ENCODE assay signal across 19 cellular contexts in the genomic region with DNA sequence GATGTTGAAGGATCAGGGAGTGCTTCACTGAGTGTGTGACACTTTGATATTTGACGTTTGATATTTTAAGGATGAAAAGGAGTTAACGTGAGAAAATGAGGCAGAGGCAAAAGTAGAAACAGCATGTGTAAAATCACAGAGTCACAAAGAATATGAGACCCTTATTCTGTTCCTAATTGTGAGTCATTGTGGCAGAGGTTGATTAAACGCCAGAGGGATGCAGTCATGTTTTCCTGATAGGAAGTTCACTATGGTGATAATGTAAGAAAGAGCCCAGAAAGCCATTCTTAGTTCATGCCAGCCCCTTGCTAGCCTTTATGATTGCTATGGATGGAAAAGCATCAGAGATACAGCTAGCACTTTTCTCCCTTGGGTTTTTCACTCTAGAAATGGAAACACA. TPM values are rescaled to one million over a fixed set of nuclear protein-coding genes. Genes with fewer than 3 reads are reported as not detected.
DNase-seq lines count a peak whose midpoint lies in the region; ATAC-seq, FAIRE-seq and TF ChIP-seq lines count a peak whose summit lies in the region.
"Had no signal": no experiment of that assay in that cellular context is flagged by ENCODE, and none has a peak within 500 bp of the region (broad histone marks: within the 10 kb centered on the region; RNA-seq: fewer than 3 reads in every experiment).

No MANE protein-coding gene starts in this region.

- intact Hi-C loops in endothelial cell of umbilical vein (cut with micrococcal nuclease) = no loop called here

- H3K36me3 ChIP-seq in endothelial cell of umbilical vein (ENCODE audit: control insufficient read depth in 2 of 2, extremely low read depth in 1 of 2, insufficient read depth in 2 of 2, low read length in 2 of 2) = no peaks in the 10 kb centered on the region
- no peaks in the 10 kb centered on the region for H3K36me3 ChIP-seq in mesodermal cell (ENCODE audit: control insufficient read depth, insufficient read depth, low read length)
- H3K36me3 ChIP-seq: BLaER1 treated with 17β-estradiol and CSF1 and Interleukin-3, amounts not matched to agents 10 nM and 100 nM had no signal

- DNase-seq in A549 (ENCODE audit: low read depth in 1 of 2, low spot score in 1 of 2) (no peak), M059J (ENCODE audit: low read depth) (peak; percentile 32), endothelial cell of umbilical vein (ENCODE audit: low read depth, low spot score) (peak; percentile 59), NCI-H69 (lab: John Stamatoyannopoulos, UW) (no peak), GM10248 (ENCODE audit: extremely low spot score) (no peak)
- DNase-seq: 8988T; ACHN; Calu3; CD4-positive, CD25-positive, alpha-beta regulatory T cell; DMS79 treated with DMSO at 0.1 percent for 48 hours; GDM1; GM23248; KG1 had no signal

- TF ChIP-seq POLR2A in A549 (IDR thresholded peaks at IDR 0.05; ENCODE audit: low read length) (no peak), endothelial cell of umbilical vein (IDR thresholded peaks at IDR 0.05; ENCODE audit: low read depth, low read length) (no peak)

- H2AFZ ChIP-seq in endothelial cell of umbilical vein (ENCODE audit: low read depth, low read length) = no peak overlapping the region
- H2AFZ ChIP-seq: GM23248 had no signal

- H3K4me1 ChIP-seq in A549 (no peaks in the 10 kb centered on the region), endothelial cell of umbilical vein (ENCODE audit: control insufficient read depth, extremely low read depth, insufficient read depth, low read length) (peaks cover 4% of the 10 kb centered on the region), mesodermal cell (ENCODE audit: control insufficient read depth, insufficient read depth, low read length, poor library complexity, severe bottlenecking) (peaks cover 3% of the 10 kb centered on the region)

- no peaks in the 10 kb centered on the region for H3K9me1 ChIP-seq in endothelial cell of umbilical vein (replicated peaks; ENCODE audit: control insufficient read depth, extremely low read depth, insufficient read depth, low read length)

- no peaks in the 10 kb centered on the region for H3K79me2 ChIP-seq in endothelial cell of umbilical vein (ENCODE audit: control insufficient read depth, insufficient read depth, low read length)

- no peak for TF ChIP-seq EP300 in A549 (IDR thresholded peaks at IDR 0.05)

- POLR2A ChIA-PET in A549 (lab: Yijun Ruan, JAX) (no interaction called here), endothelial cell of umbilical vein (lab: Charles Lee) (no interaction called here), GM10248 (lab: Yijun Ruan, JAX) (no interaction called here)

- CTCF ChIA-PET in A549 (lab: Yijun Ruan, JAX) (no interaction called here), endothelial cell of umbilical vein (lab: Charles Lee) (no interaction called here), GM10248 (lab: Yijun Ruan, JAX) (no interaction called here)

- H3K4me2 ChIP-seq in A549 (no peak overlapping the region), endothelial cell of umbilical vein (ENCODE audit: insufficient read depth, low read length) (no peak overlapping the region)
- H3K4me2 ChIP-seq: BLaER1 treated with 17β-estradiol and CSF1 and Interleukin-3, amounts not matched to agents 10 nM and 100 nM had no signal

- H3K4me3 ChIP-seq in A549 (no peak overlapping the region), endothelial cell of umbilical vein (replicated peaks in 1 of 3; ENCODE audit: insufficient read depth in 1 of 3, low read depth in 1 of 3, low read length in 3 of 3) (no peak overlapping the region), mesodermal cell (ENCODE audit: extremely low read depth, insufficient read depth, low read length, poor library complexity, severe bottlenecking) (no peak overlapping the region)
- H3K4me3 ChIP-seq: BLaER1 treated with 17β-estradiol and CSF1 and Interleukin-3, amounts not matched to agents 10 nM and 100 nM; GM23248 had no signal

- H3K27ac ChIP-seq in A549 = no peak overlapping the region
- peak overlapping the region; percentile 23 for H3K27ac ChIP-seq in endothelial cell of umbilical vein (ENCODE audit: insufficient read depth, low read depth, low read length)
- H3K27ac ChIP-seq in mesodermal cell (ENCODE audit: low read depth, low read length, severe bottlenecking) = peak overlapping the region; percentile 64
- H3K27ac ChIP-seq: BLaER1 treated with 17β-estradiol and CSF1 and Interleukin-3, amounts not matched to agents 10 nM and 100 nM; GM23248 had no signal

- dilution Hi-C loops in endothelial cell of umbilical vein (cut with MboI; ENCODE audit: extremely low pct_ligation_motif_present, low sequenced_read_pairs) = no loop called here

- 69% methylated on average over 3 of the region's 3 CpGs for WGBS in A549 (ENCODE audit: missing lambda C conversion rate)
- WGBS in mesodermal cell (ENCODE audit: insufficient coverage in 2 of 2), 2 experiments = 93% methylated on average over 2 of the region's 3 CpGs; no CpG with 5 or more reads in 1 of the 2 experiments

- peak; percentile 7 for FAIRE-seq in A549 (lab: Jason Lieb, UNC)
- no peak for FAIRE-seq in endothelial cell of umbilical vein (lab: Jason Lieb, UNC)
- FAIRE-seq: H54 had no signal

- no peak overlapping the region for H3K9ac ChIP-seq in endothelial cell of umbilical vein (replicated peaks; ENCODE audit: extremely low read depth, insufficient read depth, low read length)
- H3K9ac ChIP-seq: BLaER1 treated with 17β-estradiol and CSF1 and Interleukin-3, amounts not matched to agents 10 nM and 100 nM; GM23248 had no signal

- no TSS peak for BruUV-seq in endothelial cell of umbilical vein (replicated peaks; lab: Mats Ljungman, UMichigan)

- no peaks in the 10 kb centered on the region for H4K20me1 ChIP-seq in endothelial cell of umbilical vein (replicated peaks; ENCODE audit: control insufficient read depth, extremely low read depth, insufficient read depth, low read length)

- TF ChIP-seq CTCF in A549 (IDR thresholded peaks at IDR 0.05) (no peak), endothelial cell of umbilical vein (IDR thresholded peaks at IDR 0.05; ENCODE audit: extremely low read depth in 1 of 2, insufficient read depth in 1 of 2, low read depth in 1 of 2, low read length in 2 of 2) (no peak), GM10248 (IDR thresholded peaks at IDR 0.05; ENCODE audit: control extremely low read depth, extremely low read depth, low read depth, missing control alignments) (no peak)

- no peaks in the 10 kb centered on the region for H3K27me3 ChIP-seq in endothelial cell of umbilical vein (ENCODE audit: control insufficient read depth in 2 of 2, insufficient read depth in 2 of 2, low read length in 2 of 2)

- H3K9me3 ChIP-seq in A549 = no peaks in the 10 kb centered on the region
- H3K9me3 ChIP-seq in endothelial cell of umbilical vein (replicated peaks; ENCODE audit: control insufficient read depth, insufficient read depth, low read length) = no peaks in the 10 kb centered on the region
- H3K9me3 ChIP-seq in mesodermal cell (ENCODE audit: control insufficient read depth, low read length) = no peaks in the 10 kb centered on the region
- H3K9me3 ChIP-seq: BLaER1 treated with 17β-estradiol and CSF1 and Interleukin-3, amounts not matched to agents 10 nM and 100 nM had no signal

- no peak for TF ChIP-seq RAD21 in A549 (conservative IDR thresholded peaks at IDR 0.05 in 1 of 2, IDR thresholded peaks at IDR 0.05 in 1 of 2)

- ATAC-seq in A549 (no peak), GM19351 (IDR thresholded peaks at IDR 0.05; ENCODE audit: unreplicated experiment) (no peak)
- ATAC-seq: HCT116 had no signal

TF ChIP-seq in A549, 52 proteins besides CTCF, POLR2A, EP300 and RAD21 (continues in another document):
- TF ChIP-seq SMC3 (IDR thresholded peaks at IDR 0.05) = no peak
- no peak for TF ChIP-seq CBX2 (IDR thresholded peaks at IDR 0.05; ENCODE audit: borderline replicate concordance, low read depth)
- no peak for TF ChIP-seq TP53 (CRISPR knock-in tag; IDR thresholded peaks at IDR 0.05)
- TF ChIP-seq KDM5A (IDR thresholded peaks at IDR 0.05) = no peak
- TF ChIP-seq RFX5 (IDR thresholded peaks at IDR 0.05) = no peak
- no peak for TF ChIP-seq BHLHE40 (IDR thresholded peaks at IDR 0.05; ENCODE audit: low read depth, low read length)

TF ChIP-seq in endothelial cell of umbilical vein, 7 proteins besides CTCF, POLR2A, EP300 and RAD21:
- TF ChIP-seq EZH2 (IDR thresholded peaks at IDR 0.05; ENCODE audit: borderline replicate concordance, low read depth, low read length, severe bottlenecking) = no peak
- TF ChIP-seq FOS (IDR thresholded peaks at IDR 0.05; ENCODE audit: borderline replicate concordance, insufficient read depth, low read length) = peak; percentile 60
- peak; percentile 43 for TF ChIP-seq GATA2 (IDR thresholded peaks at IDR 0.05; ENCODE audit: insufficient read depth, insufficient read length, low read depth, low read length)

RNA-seq across cellular contexts. Expression of a gene that starts 33.5 kb away (rescaled TPM):
- polyA plus RNA-seq in A549 (2011; rRNA removed) = 1.9 and 2.6 TPM in 2 replicates
- 0.16 and 0.20 TPM in 2 replicates for polyA plus RNA-seq in A549 (2012; cell fraction: cytosol; rRNA removed)
- 0.73 and 0.84 TPM in 2 replicates for polyA plus RNA-seq in A549 (2012; cell fraction: nucleus; rRNA removed)
- 0.50 to 0.68 TPM (median 0.54 TPM) in 3 replicates for polyA plus RNA-seq in A549 (2017; fragmentation: RNase III; extraction: RNeasy Plus Mini Kit Qiagen cat#74134 plus additional on column Dnase treatment)
- polyA minus RNA-seq in A549 (2011; rRNA and poly(A)+ RNA removed) = 1.9 TPM in 2 replicates
- total RNA-seq in M059J (2014; rRNA removed; shearing (Covaris generic)) = 0.89 and 1.5 TPM in 2 replicates
- total RNA-seq in endothelial cell of umbilical vein = not detected in 2 replicates
- not detected in 2 replicates for polyA plus RNA-seq in endothelial cell of umbilical vein
- not detected in 2 replicates for polyA plus RNA-seq in endothelial cell of umbilical vein (2011; cell fraction: cytosol; rRNA removed)
- not detected in 2 replicates for polyA plus RNA-seq in endothelial cell of umbilical vein (2011; cell fraction: nucleus; rRNA removed)
- polyA plus RNA-seq in endothelial cell of umbilical vein (2012) = 0.08 and 0.11 TPM in 2 replicates
- polyA minus RNA-seq in endothelial cell of umbilical vein = not detected in 2 replicates
- 0.41 TPM for polyA minus RNA-seq in endothelial cell of umbilical vein (2011; cell fraction: cytosol; rRNA and poly(A)+ RNA removed)
- not detected in 2 replicates for polyA minus RNA-seq in endothelial cell of umbilical vein (2011; cell fraction: nucleus; rRNA and poly(A)+ RNA removed)
- polyA plus RNA-seq in mesodermal cell (2013, experiment 1 of 2) = 3.2 TPM
- polyA plus RNA-seq in mesodermal cell (2013, experiment 2 of 2) = 3.2 TPM
- total RNA-seq: Calu3; CD4-positive, CD25-positive, alpha-beta regulatory T cell; GM23248 had no signal
- polyA plus RNA-seq: CD4-positive, CD25-positive, alpha-beta regulatory T cell; GM23248; IgD-negative memory B cell had no signal

Comparison
In these comparisons a context has a peak if more than half of its experiments do, and no peak if none do; other contexts are left out.
1. DNase-seq: peak in M059J (single experiment) and endothelial cell of umbilical vein (single experiment); none in A549 (0 of 2), NCI-H69 (single experiment) and GM10248 (single experiment).
2. H3K27ac ChIP-seq: peak in endothelial cell of umbilical vein (single experiment) and mesodermal cell (single experiment); none in A549 (0 of 2).